In genomic region chr10:101814466-101815041, GRCh38 we compare ENCODE assay signal across 8 cellular contexts. TPM values are rescaled to one million over a fixed set of nuclear protein-coding genes. Genes with fewer than 3 reads are reported as not detected.
DNase-seq lines count a peak whose midpoint lies in the region; ATAC-seq and TF ChIP-seq lines count a peak whose summit lies in the region.

No MANE protein-coding gene starts in this region.

- intact Hi-C loops in A673 (cut with micrococcal nuclease; ENCODE audit: unreplicated experiment): loop anchor here (5.0 kb wide), 1 partner anchor 32 kb away; the partner anchor contains the start of gene NPM3

- no peaks in the 10 kb centered on the region for H3K27me3 ChIP-seq in A673 (replicated peaks; ENCODE audit: insufficient read depth, low read depth, low read length, poor library complexity)

- H3K9me3 ChIP-seq in A673 (ENCODE audit: low read depth, low read length, poor library complexity, severe bottlenecking): no peaks in the 10 kb centered on the region

- no peaks in the 10 kb centered on the region for H3K9me3 Mint-ChIP-seq in activated T-helper 17 cell treated with anti-CD3 and anti-CD28 coated beads, Interleukin-2, amount 50 U/mL, for 72 hours

- TF ChIP-seq CTCF in A673 (conservative IDR thresholded peaks at IDR 0.05; ENCODE audit: low read depth, low read length): no peak
- no peak for TF ChIP-seq CTCF in GM20000 (IDR thresholded peaks at IDR 0.05; ENCODE audit: extremely low read depth, missing control alignments)

- peaks cover 12% of the 10 kb centered on the region for H3K4me1 Mint-ChIP-seq in activated T-helper 17 cell treated with anti-CD3 and anti-CD28 coated beads, Interleukin-2, amount 50 U/mL, for 72 hours

- peaks cover 39% of the 10 kb centered on the region for H3K36me3 ChIP-seq in A673 (ENCODE audit: insufficient read depth, low read length, poor library complexity, severe bottlenecking)

- no peaks in the 10 kb centered on the region for H3K27me3 Mint-ChIP-seq in activated T-helper 17 cell treated with anti-CD3 and anti-CD28 coated beads, Interleukin-2, amount 50 U/mL, for 72 hours

- H3K4me1 ChIP-seq in A673 (ENCODE audit: insufficient read depth, low read length, poor library complexity, severe bottlenecking): peaks cover 8% of the 10 kb centered on the region

- CTCF ChIA-PET in A673 (lab: Charles Lee): no interaction called here

- H3K27ac Mint-ChIP-seq in activated T-helper 17 cell treated with anti-CD3 and anti-CD28 coated beads, Interleukin-2, amount 50 U/mL, for 72 hours: peak overlapping the region; percentile 100

- POLR2A ChIA-PET in A673 (lab: Charles Lee; ENCODE audit: low non-redundant PET): no interaction called here

- H3K4me3 ChIP-seq in A673 (ENCODE audit: low read depth, low read length, poor library complexity, severe bottlenecking): peak overlapping the region; percentile 98

- DNase-seq in A673 (ENCODE audit: low spot score): no peak
- peak; percentile 58 for DNase-seq in GM20000 (ENCODE audit: low spot score)
- DNase-seq in left lobe of liver (ENCODE audit: low spot score): peak; percentile 28
- DNase-seq in epidermal melanocyte (ENCODE audit: insufficient read length, low spot score): no peak
- DNase-seq in DMS 273 treated with DMSO at 0.1 percent for 48 hours (lab: John Stamatoyannopoulos, UW): no peak
- no peak for DNase-seq in stimulated activated CD4-positive, alpha-beta T cell treated with anti-CD3 and anti-CD28 coated beads, Interleukin-12 subunit alpha, Interleukin-12 subunit beta, amount 100 ng/mL, for 4 hours

- peak overlapping the region; percentile 99 for H3K4me3 Mint-ChIP-seq in activated T-helper 17 cell treated with anti-CD3 and anti-CD28 coated beads, Interleukin-2, amount 50 U/mL, for 72 hours

- ATAC-seq in activated T-helper 17 cell treated with anti-CD3 and anti-CD28 coated beads, Interleukin-2, amount 50 U/mL, for 72 hours (replicated peaks): peak; percentile 16
- ATAC-seq in left lobe of liver (no peak), HG03159 (IDR thresholded peaks at IDR 0.05; ENCODE audit: unreplicated experiment) (no peak)

- H3K36me3 Mint-ChIP-seq in activated T-helper 17 cell treated with anti-CD3 and anti-CD28 coated beads, Interleukin-2, amount 50 U/mL, for 72 hours (ENCODE audit: low read depth): peaks cover 94% of the 10 kb centered on the region

- no peak overlapping the region for H3K27ac ChIP-seq in A673 (ENCODE audit: low read depth, low read length, poor library complexity, severe bottlenecking)

- BruUV-seq in A673 (replicated peaks; lab: Mats Ljungman, UMichigan): TSS peak; percentile 3

RNA-seq across cellular contexts. Expression of gene OGA, which starts 3.7 kb away (rescaled TPM):
- total RNA-seq in A673 (2021): 109 and 114 TPM in 2 replicates
- total RNA-seq in activated T-helper 17 cell treated with anti-CD3 and anti-CD28 coated beads, Interleukin-2, amount 50 U/mL, for 72 hours: 100 to 1,000 TPM; 119 to 291 TPM
- 32.8 TPM for total RNA-seq in left lobe of liver

RNA-seq across cellular contexts. Expression of gene KCNIP2, which starts 29.0 kb away (rescaled TPM):
- total RNA-seq in A673 (2021): 0.86 and 2.8 TPM in 2 replicates
- 10 to 100 TPM in 1 of 2 donors, 1 to 10 TPM in 1; 4.5 to 39.3 TPM for total RNA-seq in activated T-helper 17 cell treated with anti-CD3 and anti-CD28 coated beads, Interleukin-2, amount 50 U/mL, for 72 hours
- total RNA-seq in left lobe of liver: 1.4 TPM

RNA-seq across cellular contexts. Expression of gene NPM3, which starts 31.3 kb away (rescaled TPM):
- total RNA-seq in A673 (2021) (94.7 and 98.2 TPM in 2 replicates), left lobe of liver (7.2 TPM)
- total RNA-seq in activated T-helper 17 cell treated with anti-CD3 and anti-CD28 coated beads, Interleukin-2, amount 50 U/mL, for 72 hours: 100 to 1,000 TPM in 1 of 2 donors, 10 to 100 TPM in 1; 72.6 to 162 TPM

RNA-seq across cellular contexts. Expression of gene FGF8, which starts 38.6 kb away (rescaled TPM):
- total RNA-seq in A673 (2021): not detected in 2 replicates
- not detected for total RNA-seq in activated T-helper 17 cell treated with anti-CD3 and anti-CD28 coated beads, Interleukin-2, amount 50 U/mL, for 72 hours
- total RNA-seq in left lobe of liver: not detected

Comparison
In these comparisons a context has a peak if more than half of its experiments do, and no peak if none do; other contexts are left out.
1. DNase-seq: peak in GM20000 (single experiment) and left lobe of liver (single experiment); none in A673 (single experiment), epidermal melanocyte (single experiment), DMS 273 treated with DMSO at 0.1 percent for 48 hours (single experiment) and stimulated activated CD4-positive, alpha-beta T cell treated with anti-CD3 and anti-CD28 coated beads, Interleukin-12 subunit alpha, Interleukin-12 subunit beta, amount 100 ng/mL, for 4 hours (single experiment).